14 cellular contexts compared by ENCODE assay signal in genomic region chr22:31337178-31337577, GRCh38. TPM values are rescaled to one million over a fixed set of nuclear protein-coding genes. Genes with fewer than 3 reads are reported as not detected.
DNase-seq lines count a peak whose midpoint lies in the region; ATAC-seq, FAIRE-seq and TF ChIP-seq lines count a peak whose summit lies in the region.
"Had no signal": no experiment of that assay in that cellular context is flagged by ENCODE, and none has a peak within 500 bp of the region (broad histone marks: within the 10 kb centered on the region; RNA-seq: fewer than 3 reads in every experiment).

No MANE protein-coding gene starts in this region.

- CTCF ChIA-PET in CD4-positive, alpha-beta memory T cell (lab: Charles Lee; ENCODE audit: partially characterized antibody) = no interaction called here

- no peak for TF ChIP-seq CTCF in kidney (IDR thresholded peaks at IDR 0.05; ENCODE audit: borderline replicate concordance, extremely low read depth, insufficient read depth)
- TF ChIP-seq CTCF in brain microvascular endothelial cell (IDR thresholded peaks at IDR 0.05; ENCODE audit: low read depth, low read length, missing control alignments) = no peak
- TF ChIP-seq CTCF in coronary artery (IDR thresholded peaks at IDR 0.05) = no peak

- H3K4me3 Mint-ChIP-seq in CD4-positive, alpha-beta memory T cell = no peak overlapping the region
- no peak overlapping the region for H3K4me3 Mint-ChIP-seq in activated T-helper 2 cell treated with anti-CD3 and anti-CD28 coated beads, Interferon-gamma antibody, Interleukin-2, Interleukin-4, amounts not matched to agents 10 μg/mL and 5 μg/mL and 100 μg/mL, durations not matched to agents 14 hours and 24 hours and 36 hours (ENCODE audit: low read depth)

- H3K27me3 Mint-ChIP-seq in CD4-positive, alpha-beta memory T cell = no peaks in the 10 kb centered on the region
- no peaks in the 10 kb centered on the region for H3K27me3 Mint-ChIP-seq in activated T-helper 2 cell treated with anti-CD3 and anti-CD28 coated beads, Interferon-gamma antibody, Interleukin-2, Interleukin-4, amounts not matched to agents 10 μg/mL and 5 μg/mL and 100 μg/mL, durations not matched to agents 14 hours and 24 hours and 36 hours (ENCODE audit: low read depth)
- H3K27me3 Mint-ChIP-seq: progenitor cell of endocrine pancreas had no signal

- H3K4me1 Mint-ChIP-seq in CD4-positive, alpha-beta memory T cell = peaks cover 26 to 66% (median 51%) of the 10 kb centered on the region in 4 donors
- H3K4me1 Mint-ChIP-seq in activated T-helper 2 cell treated with anti-CD3 and anti-CD28 coated beads, Interferon-gamma antibody, Interleukin-2, Interleukin-4, amounts not matched to agents 10 μg/mL and 5 μg/mL and 100 μg/mL, durations not matched to agents 14 hours and 24 hours and 36 hours (ENCODE audit: low read depth) = peaks cover 36% of the 10 kb centered on the region

- FAIRE-seq in kidney (lab: Jason Lieb, UNC) = no peak

- no peak for ATAC-seq in HG02678 (IDR thresholded peaks at IDR 0.05; ENCODE audit: unreplicated experiment)
- ATAC-seq: Panc1 had no signal

- peaks cover 85% of the 10 kb centered on the region for H3K36me3 ChIP-seq in CD4-positive, alpha-beta memory T cell (ENCODE audit: insufficient read depth, low read length)
- H3K36me3 ChIP-seq in kidney (ENCODE audit: control insufficient read depth in 1 of 2, insufficient read depth in 2 of 2, low read length in 2 of 2) (peaks cover 31 to 48% of the 10 kb centered on the region in 2 donors), brain microvascular endothelial cell (replicated peaks) (peaks cover 39% of the 10 kb centered on the region)

- H3K9me3 Mint-ChIP-seq in CD4-positive, alpha-beta memory T cell = no peaks in the 10 kb centered on the region
- no peaks in the 10 kb centered on the region for H3K9me3 Mint-ChIP-seq in activated T-helper 2 cell treated with anti-CD3 and anti-CD28 coated beads, Interferon-gamma antibody, Interleukin-2, Interleukin-4, amounts not matched to agents 10 μg/mL and 5 μg/mL and 100 μg/mL, durations not matched to agents 14 hours and 24 hours and 36 hours

- H3K36me3 Mint-ChIP-seq in CD4-positive, alpha-beta memory T cell = peaks cover 51 to 91% of the 10 kb centered on the region in 2 donors
- peaks cover 84% of the 10 kb centered on the region for H3K36me3 Mint-ChIP-seq in activated T-helper 2 cell treated with anti-CD3 and anti-CD28 coated beads, Interferon-gamma antibody, Interleukin-2, Interleukin-4, amounts not matched to agents 10 μg/mL and 5 μg/mL and 100 μg/mL, durations not matched to agents 14 hours and 24 hours and 36 hours (ENCODE audit: low read depth)

- POLR2A ChIA-PET in CD4-positive, alpha-beta memory T cell (lab: Charles Lee; ENCODE audit: partially characterized antibody) = interaction anchor here (0.6 to 1.7 kb wide), 4 partner anchors 9 to 47 kb away, joined by 3 to 10 read pairs (median 5); partner anchors contain the start of genes PATZ1 and PIK3IP1

- H3K27me3 ChIP-seq in CD4-positive, alpha-beta memory T cell (ENCODE audit: insufficient read depth, low read length) = no peaks in the 10 kb centered on the region
- no peaks in the 10 kb centered on the region for H3K27me3 ChIP-seq in brain microvascular endothelial cell (replicated peaks)
- H3K27me3 ChIP-seq: esophagus squamous epithelium had no signal

- no peaks in the 10 kb centered on the region for H3K9me3 ChIP-seq in CD4-positive, alpha-beta memory T cell (ENCODE audit: control insufficient read depth in 1 of 2, low read length in 2 of 2)
- no peaks in the 10 kb centered on the region for H3K9me3 ChIP-seq in kidney (ENCODE audit: control insufficient read depth in 1 of 2, low read length in 2 of 2)
- H3K9me3 ChIP-seq: esophagus squamous epithelium had no signal

- H3K27ac Mint-ChIP-seq in CD4-positive, alpha-beta memory T cell = peak overlapping the region in 4 of 7 donors; percentile 36 to 62 (median 54)
- H3K27ac Mint-ChIP-seq in activated T-helper 2 cell treated with anti-CD3 and anti-CD28 coated beads, Interferon-gamma antibody, Interleukin-2, Interleukin-4, amounts not matched to agents 10 μg/mL and 5 μg/mL and 100 μg/mL, durations not matched to agents 14 hours and 24 hours and 36 hours = peak overlapping the region; percentile 42
- H3K27ac Mint-ChIP-seq: progenitor cell of endocrine pancreas had no signal

- DNase-seq in CD4-positive, alpha-beta memory T cell = no peak
- DNase-seq in HT1080 (ENCODE audit: low read depth) (peak; percentile 53), kidney (peak; percentile 83), brain microvascular endothelial cell (no peak), coronary artery (ENCODE audit: low spot score) (no peak), NOMO-1 (lab: John Stamatoyannopoulos, UW; ENCODE audit: unreplicated experiment in 2 of 2) (no peak)
- no peak for DNase-seq in activated T-helper 2 cell treated with anti-CD3 and anti-CD28 coated beads, Interferon-gamma antibody, Interleukin-2, Interleukin-4, amounts not matched to agents 10 μg/mL and 5 μg/mL and 100 μg/mL, durations not matched to agents 14 hours and 24 hours and 36 hours (ENCODE audit: low spot score)
- DNase-seq: esophagus squamous epithelium, NCI-H2227 treated with DMSO at 0.1 percent for 48 hours, substantia nigra, T-helper 2 cell had no signal

- H3K4me3 ChIP-seq in CD4-positive, alpha-beta memory T cell (ENCODE audit: low read length in 2 of 2) = no peak overlapping the region
- H3K4me3 ChIP-seq in kidney (ENCODE audit: low read length in 2 of 2) (no peak overlapping the region), brain microvascular endothelial cell (ENCODE audit: low read depth, low read length) (no peak overlapping the region), coronary artery (no peak overlapping the region)
- H3K4me3 ChIP-seq: esophagus squamous epithelium had no signal

- H3K27ac ChIP-seq in CD4-positive, alpha-beta memory T cell (ENCODE audit: low read depth, low read length) = no peak overlapping the region
- H3K27ac ChIP-seq in kidney (ENCODE audit: low read depth in 2 of 2, low read length in 2 of 2) (no peak overlapping the region), brain microvascular endothelial cell (no peak overlapping the region), coronary artery (no peak overlapping the region)
- H3K27ac ChIP-seq: esophagus squamous epithelium had no signal

- in situ Hi-C loops in brain microvascular endothelial cell (cut with HindIII; ENCODE audit: low pct_ligation_motif_present, low sequenced_read_pairs) = no loop called here

- intact Hi-C loops in CD4-positive, alpha-beta memory T cell (cut with micrococcal nuclease) = no loop called here
- intact Hi-C loops in activated T-helper 2 cell treated with anti-CD3 and anti-CD28 coated beads, Interferon-gamma antibody, Interleukin-2, Interleukin-4, amounts not matched to agents 10 μg/mL and 5 μg/mL and 100 μg/mL, durations not matched to agents 14 hours and 24 hours and 36 hours (cut with micrococcal nuclease) = no loop called here
- intact Hi-C loops in kidney (cut with DNase I) = no loop called here

- no peak overlapping the region for H3K9ac ChIP-seq in kidney (ENCODE audit: low read length in 2 of 2)

- H3K4me1 ChIP-seq in CD4-positive, alpha-beta memory T cell (ENCODE audit: insufficient read depth, low read length) = peaks cover 35% of the 10 kb centered on the region
- H3K4me1 ChIP-seq in kidney (ENCODE audit: control insufficient read depth in 1 of 2, insufficient read depth in 1 of 2, low read depth in 1 of 2, low read length in 2 of 2) = peaks cover 24 to 27% of the 10 kb centered on the region in 2 donors

RNA-seq across cellular contexts. Expression of gene PATZ1, which starts 9.0 kb away (rescaled TPM):
- total RNA-seq in CD4-positive, alpha-beta memory T cell = 10 to 100 TPM; 40.9 to 43.7 TPM
- polyA plus RNA-seq in CD4-positive, alpha-beta memory T cell = 10 to 100 TPM in 1 of 2 donors, 1 to 10 TPM in 1; 6.6 to 19.7 TPM
- total RNA-seq in HT1080 (2014; rRNA removed; shearing (Covaris generic)) = 15.3 and 17.8 TPM in 2 replicates
- 11.7 and 12.7 TPM in 2 replicates for polyA plus RNA-seq in HT1080 (2015; cell fraction: cytosol; rRNA removed)
- polyA plus RNA-seq in HT1080 (2015; cell fraction: nucleus; rRNA removed) = 20.8 TPM in 2 replicates
- 30.6 and 31.0 TPM in 2 replicates for total RNA-seq in activated T-helper 2 cell treated with anti-CD3 and anti-CD28 coated beads, Interferon-gamma antibody, Interleukin-2, Interleukin-4, amounts not matched to agents 10 μg/mL and 5 μg/mL and 100 μg/mL, durations not matched to agents 14 hours and 24 hours and 36 hours
- 40.9 TPM for total RNA-seq in kidney
- polyA plus RNA-seq in kidney (ENCODE audit: insufficient read depth, low read depth, low replicate concordance) = 33.3 TPM

RNA-seq across cellular contexts. Expression of gene PIK3IP1, which starts 44.9 kb away (rescaled TPM):
- 100 to 1,000 TPM; 399 to 411 TPM for total RNA-seq in CD4-positive, alpha-beta memory T cell
- polyA plus RNA-seq in CD4-positive, alpha-beta memory T cell = 100 to 1,000 TPM; 418 to 473 TPM
- total RNA-seq in HT1080 (2014; rRNA removed; shearing (Covaris generic)) = 1.1 and 1.3 TPM in 2 replicates
- 1.7 and 2.5 TPM in 2 replicates for polyA plus RNA-seq in HT1080 (2015; cell fraction: cytosol; rRNA removed)
- polyA plus RNA-seq in HT1080 (2015; cell fraction: nucleus; rRNA removed) = 6.1 and 9.4 TPM in 2 replicates
- total RNA-seq in activated T-helper 2 cell treated with anti-CD3 and anti-CD28 coated beads, Interferon-gamma antibody, Interleukin-2, Interleukin-4, amounts not matched to agents 10 μg/mL and 5 μg/mL and 100 μg/mL, durations not matched to agents 14 hours and 24 hours and 36 hours = 9.3 and 10.4 TPM in 2 replicates
- total RNA-seq in kidney = 42.7 TPM
- 21.4 TPM for polyA plus RNA-seq in kidney (ENCODE audit: insufficient read depth, low read depth, low replicate concordance)

Comparison
In these comparisons a context has a peak if more than half of its experiments do, and no peak if none do; other contexts are left out.
1. DNase-seq: peak in HT1080 (single experiment) and kidney (single experiment); none in CD4-positive, alpha-beta memory T cell (0 of 5), activated T-helper 2 cell treated with anti-CD3 and anti-CD28 coated beads, Interferon-gamma antibody, Interleukin-2, Interleukin-4, amounts not matched to agents 10 μg/mL and 5 μg/mL and 100 μg/mL, durations not matched to agents 14 hours and 24 hours and 36 hours (single experiment), brain microvascular endothelial cell (single experiment), coronary artery (single experiment) and NOMO-1 (0 of 2).